17 cellular contexts compared by ENCODE assay signal in genomic region chr9:84331119-84331791, GRCh38. TPM values are rescaled to one million over a fixed set of nuclear protein-coding genes. Genes with fewer than 3 reads are reported as not detected.
DNase-seq lines count a peak whose midpoint lies in the region; TF ChIP-seq lines count a peak whose summit lies in the region.
"Had no signal": no experiment of that assay in that cellular context is flagged by ENCODE, and none has a peak within 500 bp of the region (broad histone marks: within the 10 kb centered on the region; RNA-seq: fewer than 3 reads in every experiment).

No MANE protein-coding gene starts in this region.

- POLR2A ChIA-PET in Caco-2 (lab: Charles Lee) = interaction anchor here (0.6 kb wide), 1 partner anchor 50 kb away, joined by 3 read pairs; no protein-coding TSS in a partner anchor

- CTCF ChIA-PET in Caco-2 (lab: Charles Lee) = no interaction called here

- H3K27me3 ChIP-seq in Caco-2 (replicated peaks; ENCODE audit: control insufficient read depth, insufficient read depth, low read length) (no peaks in the 10 kb centered on the region), neutrophil (no peaks in the 10 kb centered on the region), stomach (no peaks in the 10 kb centered on the region)
- H3K27me3 ChIP-seq: ovary, uterus had no signal

- no peaks in the 10 kb centered on the region for H3K36me3 ChIP-seq in Caco-2 (ENCODE audit: control insufficient read depth, insufficient read depth, low read length)
- H3K36me3 ChIP-seq in neutrophil = no peaks in the 10 kb centered on the region
- no peaks in the 10 kb centered on the region for H3K36me3 ChIP-seq in stomach
- H3K36me3 ChIP-seq: ovary, uterus had no signal

- no peak overlapping the region for H3K4me3 ChIP-seq in Caco-2 (ENCODE audit: low read depth, low read length)
- no peak overlapping the region for H3K4me3 ChIP-seq in neutrophil (ENCODE audit: low read depth in 1 of 2, low read length in 1 of 2)
- no peak overlapping the region for H3K4me3 ChIP-seq in stomach
- H3K4me3 ChIP-seq: ovary, uterus had no signal

- H3K9me3 Mint-ChIP-seq in Caco-2 (ENCODE audit: unreplicated experiment) = no peaks in the 10 kb centered on the region

- no TSS peak for BruUV-seq in Caco-2 (replicated peaks; lab: Mats Ljungman, UMichigan)

- DNase-seq in Caco-2 (peak; percentile 32 to 42), NCI-H226 (peak; percentile 64), fibroblast of peridontal ligament (ENCODE audit: extremely low read depth) (peak; percentile 87), NCI-H2171 (lab: John Stamatoyannopoulos, UW) (no peak), AG08396 (ENCODE audit: low spot score) (no peak), stomach (no peak)
- no peak for DNase-seq in activated CD4-positive, alpha-beta T cell treated with anti-CD3 and anti-CD28 coated beads, Interleukin-2, amount 50 U/mL, for 1 hour
- DNase-seq: activated naive CD8-positive, alpha-beta T cell treated with anti-CD3 and anti-CD28 coated beads, Interleukin-2, amount 50 U/mL, for 24 hours; DMS79; glutamatergic neuron; NCI-H2081 treated with DMSO at 0.1 percent for 48 hours; ovary; stimulated activated CD4-positive, alpha-beta T cell treated with anti-CD3 and anti-CD28 coated beads, Interleukin-1b, Interleukin-23, amount 100 ng/mL, for 48 hours; uterus had no signal

- peaks cover 8% of the 10 kb centered on the region for H3K4me1 Mint-ChIP-seq in Caco-2 (ENCODE audit: low read depth, unreplicated experiment)
- H3K4me1 Mint-ChIP-seq: activated naive CD8-positive, alpha-beta T cell treated with anti-CD3 and anti-CD28 coated beads, Interleukin-2, amount 50 U/mL, for 24 hours had no signal

- intact Hi-C loops in Caco-2 (cut with micrococcal nuclease; ENCODE audit: unreplicated experiment) = no loop called here
- intact Hi-C loops in stomach (cut with DNase I; ENCODE audit: low total_unique reads) = no loop called here

- H3K4me3 Mint-ChIP-seq in Caco-2 (ENCODE audit: unreplicated experiment) = no peak overlapping the region
- H3K4me3 Mint-ChIP-seq: activated naive CD8-positive, alpha-beta T cell treated with anti-CD3 and anti-CD28 coated beads, Interleukin-2, amount 50 U/mL, for 24 hours; dendritic cell treated with granulocyte-macrophage colony-stimulating factor and Interleukin-4, amounts not matched to agents 40 ng/mL and 50 ng/mL, for 4 days had no signal

- H3K9me3 ChIP-seq in Caco-2 (no peaks in the 10 kb centered on the region), neutrophil (no peaks in the 10 kb centered on the region), stomach (peaks cover 0 to 15% (median 8%) of the 10 kb centered on the region in 4 donors)
- H3K9me3 ChIP-seq: ovary, uterus had no signal

- WGBS in stomach, 5 donors = 58 to 77% (median 72%) methylated on average over 5 of the region's 5 CpGs

- H3K27ac ChIP-seq in neutrophil (peak overlapping the region; percentile 67), stomach (peak overlapping the region in 2 of 5 donors; percentile 59 to 61)
- H3K27ac ChIP-seq: ovary had no signal

- H3K36me3 Mint-ChIP-seq in Caco-2 (ENCODE audit: insufficient read depth, unreplicated experiment) = peaks cover 8% of the 10 kb centered on the region

- no peak overlapping the region for H3K27ac Mint-ChIP-seq in Caco-2 (ENCODE audit: unreplicated experiment)
- H3K27ac Mint-ChIP-seq: activated naive CD8-positive, alpha-beta T cell treated with anti-CD3 and anti-CD28 coated beads, Interleukin-2, amount 50 U/mL, for 24 hours; dendritic cell treated with granulocyte-macrophage colony-stimulating factor and Interleukin-4, amounts not matched to agents 40 ng/mL and 50 ng/mL, for 4 days had no signal

- TF ChIP-seq CTCF in Caco-2 (IDR thresholded peaks at IDR 0.05; ENCODE audit: insufficient read depth in 1 of 2, low read depth in 1 of 2, low read length in 1 of 2, severe bottlenecking in 1 of 2, unreplicated experiment in 1 of 2) = no peak
- no peak for TF ChIP-seq CTCF in neutrophil (IDR thresholded peaks at IDR 0.05)
- TF ChIP-seq CTCF in stomach (IDR thresholded peaks at IDR 0.05) = no peak

- no peaks in the 10 kb centered on the region for H3K27me3 Mint-ChIP-seq in Caco-2 (ENCODE audit: insufficient read depth, unreplicated experiment)
- H3K27me3 Mint-ChIP-seq: dendritic cell treated with granulocyte-macrophage colony-stimulating factor and Interleukin-4, amounts not matched to agents 40 ng/mL and 50 ng/mL, for 4 days had no signal

- TF ChIP-seq EP300 in stomach (IDR thresholded peaks at IDR 0.05) = no peak

- TF ChIP-seq POLR2A in stomach (IDR thresholded peaks at IDR 0.05) = no peak

- H3K4me1 ChIP-seq in Caco-2 = no peaks in the 10 kb centered on the region; the same call in none of the 2 replicates
- peaks cover 37 to 42% of the 10 kb centered on the region in 2 experiments for H3K4me1 ChIP-seq in neutrophil (ENCODE audit: control insufficient read depth in 1 of 2, insufficient read depth in 1 of 2, low read depth in 1 of 2, low read length in 1 of 2)
- H3K4me1 ChIP-seq in stomach = peaks cover 0 to 12% (median 2%) of the 10 kb centered on the region in 4 donors
- H3K4me1 ChIP-seq: uterus had no signal

RNA-seq across cellular contexts. Expression of gene SLC28A3, which starts 9.3 kb away (rescaled TPM):
- total RNA-seq in Caco-2 (2022) = 2.1 and 2.6 TPM in 2 replicates
- 1 to 10 TPM in 3 of 5 donors, under 1 TPM in 1, not detected in 1; 0.58 to 1.8 (median 1.3) TPM for total RNA-seq in stomach
- 1 to 10 TPM in 2 of 3 donors, not detected in 1; 1.1 to 6.3 TPM for polyA plus RNA-seq in stomach
- total RNA-seq: lung microvascular endothelial cell had no signal

Comparison
In these comparisons a context has a peak if more than half of its experiments do, and no peak if none do; other contexts are left out.
1. DNase-seq: peak in Caco-2 (2 of 2), NCI-H226 (single experiment) and fibroblast of peridontal ligament (single experiment); none in NCI-H2171 (single experiment), activated CD4-positive, alpha-beta T cell treated with anti-CD3 and anti-CD28 coated beads, Interleukin-2, amount 50 U/mL, for 1 hour (single experiment), AG08396 (single experiment) and stomach (single experiment).